8 cellular contexts compared by ENCODE assay signal in the genomic region with DNA sequence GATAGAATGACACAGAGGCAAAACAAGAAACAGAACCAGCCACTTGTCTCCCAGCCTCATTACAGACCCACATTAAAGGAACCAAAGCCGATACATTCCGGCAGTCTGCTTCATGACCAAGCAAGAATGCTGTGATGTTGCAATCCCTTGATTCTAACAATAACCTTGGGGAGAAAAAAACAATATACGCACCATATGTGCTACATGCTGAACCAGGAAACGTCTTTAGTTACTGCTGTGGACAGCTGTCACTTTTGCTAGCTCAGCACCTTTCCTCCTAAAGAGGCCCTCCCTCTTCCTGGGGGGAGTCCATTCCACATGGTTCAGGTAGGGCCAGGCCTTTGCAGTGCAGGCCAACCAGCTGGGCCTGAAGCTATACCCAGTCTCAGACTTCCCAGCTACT.
DNase-seq lines count a peak whose midpoint lies in the region; ATAC-seq and TF ChIP-seq lines count a peak whose summit lies in the region.

No MANE protein-coding gene starts in this region.

- CTCF ChIA-PET in OCI-LY7 (lab: Charles Lee; ENCODE audit: unreplicated experiment) = no interaction called here

- no peaks in the 10 kb centered on the region for H3K79me2 ChIP-seq in OCI-LY7 (ENCODE audit: insufficient read depth, low read depth, low read length)

- BruUV-seq in OCI-LY7 (replicated peaks; lab: Mats Ljungman, UMichigan) = no TSS peak

- no peaks in the 10 kb centered on the region for H3K9me2 ChIP-seq in OCI-LY7 (ENCODE audit: insufficient read depth, low read length)

- no peak for TF ChIP-seq CTCF in right atrium auricular region (IDR thresholded peaks at IDR 0.05)
- TF ChIP-seq CTCF in thyroid gland (IDR thresholded peaks at IDR 0.05) = no peak
- TF ChIP-seq CTCF in OCI-LY7 (conservative IDR thresholded peaks at IDR 0.05; ENCODE audit: low read length) = no peak

- H3K36me3 ChIP-seq in right atrium auricular region = no peaks in the 10 kb centered on the region
- no peaks in the 10 kb centered on the region for H3K36me3 ChIP-seq in skeletal muscle tissue (ENCODE audit: control insufficient read depth in 3 of 3, insufficient read depth in 3 of 3, low read length in 3 of 3)
- no peaks in the 10 kb centered on the region for H3K36me3 ChIP-seq in thyroid gland
- no peaks in the 10 kb centered on the region for H3K36me3 ChIP-seq in OCI-LY7 (ENCODE audit: insufficient read depth, low read length)

- DNase-seq in HS-5 (ENCODE audit: low read depth) (peak; percentile 61), amniotic stem cell (lab: John Stamatoyannopoulos, UW) (peak; percentile 69), right atrium auricular region (ENCODE audit: low spot score) (no peak), thyroid gland (no peak), OCI-LY7 (ENCODE audit: low spot score) (no peak)
- DNase-seq in activated CD8-positive, alpha-beta memory T cell treated with anti-CD3 and anti-CD28 coated beads for 24 hours = no peak

- 49 to 57% methylated on average over 4 of the region's 4 CpGs for WGBS in thyroid gland, 2 donors

- POLR2A ChIA-PET in OCI-LY7 (lab: Charles Lee) = no interaction called here

- H3K4me2 ChIP-seq in OCI-LY7 (ENCODE audit: low read length) = no peak overlapping the region

- no peak for TF ChIP-seq POLR2A in thyroid gland (IDR thresholded peaks at IDR 0.05)

- H3K4me1 ChIP-seq in right atrium auricular region (peaks cover 0 to 13% of the 10 kb centered on the region in 2 donors), skeletal muscle tissue (ENCODE audit: control insufficient read depth in 3 of 3, insufficient read depth in 3 of 3, low read length in 3 of 3) (peaks cover 0 to 3% (median 2%) of the 10 kb centered on the region in 3 donors), thyroid gland (no peaks in the 10 kb centered on the region), OCI-LY7 (ENCODE audit: insufficient read depth, low read length, poor library complexity, severe bottlenecking) (no peaks in the 10 kb centered on the region)

- no peak overlapping the region for H3K9ac ChIP-seq in skeletal muscle tissue (ENCODE audit: low read depth in 1 of 3, low read length in 3 of 3)

- H3K9me3 ChIP-seq in right atrium auricular region = peaks cover 0 to 4% of the 10 kb centered on the region in 2 donors
- no peaks in the 10 kb centered on the region for H3K9me3 ChIP-seq in skeletal muscle tissue (ENCODE audit: control insufficient read depth in 3 of 3, low read length in 3 of 3)
- no peaks in the 10 kb centered on the region for H3K9me3 ChIP-seq in thyroid gland
- H3K9me3 ChIP-seq in OCI-LY7 (ENCODE audit: low read length) = no peaks in the 10 kb centered on the region

- no peaks in the 10 kb centered on the region for H4K20me1 ChIP-seq in OCI-LY7 (ENCODE audit: insufficient read depth, low read length)

- H3K27ac ChIP-seq in right atrium auricular region (peak overlapping the region; percentile 9 to 26), skeletal muscle tissue (ENCODE audit: low read depth, low read length) (peak overlapping the region; percentile 61), thyroid gland (no peak overlapping the region), OCI-LY7 (ENCODE audit: low read depth, low read length, poor library complexity, severe bottlenecking) (no peak overlapping the region)

- H3K27me3 ChIP-seq in right atrium auricular region (no peaks in the 10 kb centered on the region), skeletal muscle tissue (ENCODE audit: control insufficient read depth in 3 of 3, insufficient read depth in 3 of 3, low read length in 3 of 3) (no peaks in the 10 kb centered on the region), thyroid gland (no peaks in the 10 kb centered on the region)

- ATAC-seq in GM19452 (IDR thresholded peaks at IDR 0.05; ENCODE audit: unreplicated experiment) = no peak

- intact Hi-C loops in thyroid gland (cut with DNase I) (no loop called here), OCI-LY7 (cut with micrococcal nuclease; ENCODE audit: unreplicated experiment) (no loop called here)

- no peak overlapping the region for H2AFZ ChIP-seq in OCI-LY7 (ENCODE audit: low read length)

- H3K4me3 ChIP-seq in right atrium auricular region = no peak overlapping the region
- H3K4me3 ChIP-seq in skeletal muscle tissue (ENCODE audit: low read length in 3 of 3) = no peak overlapping the region
- H3K4me3 ChIP-seq in thyroid gland (replicated peaks in 1 of 3) = no peak overlapping the region
- no peak overlapping the region for H3K4me3 ChIP-seq in OCI-LY7 (ENCODE audit: low read depth, low read length, poor library complexity, severe bottlenecking)

Comparison
In these comparisons a context has a peak if more than half of its experiments do, and no peak if none do; other contexts are left out.
1. DNase-seq: peak in HS-5 (single experiment) and amniotic stem cell (single experiment); none in right atrium auricular region (single experiment), thyroid gland (0 of 2), activated CD8-positive, alpha-beta memory T cell treated with anti-CD3 and anti-CD28 coated beads for 24 hours (single experiment) and OCI-LY7 (single experiment).
2. H3K27ac ChIP-seq: peak in right atrium auricular region (2 of 2) and skeletal muscle tissue (single experiment); none in thyroid gland (0 of 3) and OCI-LY7 (single experiment).